8 cellular contexts compared by ENCODE assay signal in the genomic region with DNA sequence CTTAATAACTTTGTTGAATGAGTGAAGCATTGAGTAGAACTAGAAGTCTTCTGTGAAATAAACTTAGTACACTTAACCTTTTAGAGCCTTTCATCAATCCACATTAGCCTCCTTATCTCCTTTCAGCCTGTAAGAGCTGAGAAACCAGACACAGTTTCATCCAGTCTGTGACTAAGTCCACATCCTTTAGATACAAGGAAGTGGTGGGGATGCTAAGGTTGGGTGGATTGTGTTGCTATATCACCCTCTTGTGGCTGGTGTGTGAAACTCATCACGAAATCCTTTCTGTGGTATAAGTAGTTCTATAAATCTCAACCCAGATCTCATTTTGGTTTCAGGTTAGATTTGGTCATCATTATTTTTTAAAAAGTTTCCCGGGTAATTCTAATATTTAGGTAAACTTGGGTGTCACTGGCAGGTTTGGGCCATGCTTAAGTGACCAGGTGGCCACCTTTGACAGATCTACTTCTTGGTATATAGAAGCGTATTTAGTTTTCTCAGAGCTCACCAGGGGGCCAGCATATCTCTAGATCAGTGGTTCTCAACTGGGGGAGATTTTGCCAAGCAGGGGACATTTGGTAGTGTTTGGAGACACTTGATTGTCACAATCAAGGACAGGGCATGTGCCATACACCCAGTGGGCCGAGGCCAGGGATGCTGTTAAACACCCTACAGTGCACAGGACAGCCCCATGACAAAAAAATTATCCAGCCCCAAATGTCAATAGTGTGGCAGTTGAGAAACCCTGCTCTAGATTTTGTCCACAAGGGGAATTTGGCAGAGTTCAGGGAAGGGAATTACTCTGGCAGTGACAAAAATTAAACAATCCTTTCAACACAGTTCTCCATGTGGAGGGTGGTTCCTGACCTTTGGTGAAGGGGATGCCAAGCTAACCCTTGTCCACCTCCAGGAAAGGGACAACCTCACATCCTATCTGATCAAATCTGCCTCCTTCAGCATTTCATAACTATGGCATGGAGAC. TPM values are rescaled to one million over a fixed set of nuclear protein-coding genes. Genes with fewer than 3 reads are reported as not detected.
DNase-seq lines count a peak whose midpoint lies in the region; ATAC-seq and TF ChIP-seq lines count a peak whose summit lies in the region.

No MANE protein-coding gene starts in this region.

- ATAC-seq in GM18511 (IDR thresholded peaks at IDR 0.05; ENCODE audit: unreplicated experiment), result peak; percentile 70
- ATAC-seq in HG02981 (IDR thresholded peaks at IDR 0.05; ENCODE audit: unreplicated experiment), result peak; percentile 65
- ATAC-seq in central memory CD8-positive, alpha-beta T cell (replicated peaks; ENCODE audit: extremely low read depth, poor library complexity, severe bottlenecking), result peak; percentile 97
- ATAC-seq in stimulated activated naive CD8-positive, alpha-beta T cell treated with anti-CD3 and anti-CD28 coated beads, Interleukin-15, amount 100 ng/mL, for 72 hours, result peak; percentile 98

- DNase-seq in BE2C, result peak; percentile 41
- DNase-seq in NCI-H187 treated with DMSO at 0.1 percent for 48 hours (lab: John Stamatoyannopoulos, UW), result peak; percentile 66
- DNase-seq in T-helper 2 cell, result peak in 4 of 5 experiments; percentile 21 to 92 (median 56)
- DNase-seq in central memory CD8-positive, alpha-beta T cell (ENCODE audit: low spot score in 2 of 2), result peak; percentile 30 to 71
- DNase-seq in kidney glomerular epithelial cell (lab: John Stamatoyannopoulos, UW), result peak; percentile 67
- peak; percentile 68 to 75 for DNase-seq in stimulated activated naive CD8-positive, alpha-beta T cell treated with anti-CD3 and anti-CD28 coated beads, Interleukin-15, amount 100 ng/mL, for 72 hours

- no peaks in the 10 kb centered on the region for H3K9me3 ChIP-seq in BE2C

- TF ChIP-seq CTCF in BE2C (IDR thresholded peaks at IDR 0.05; ENCODE audit: low read depth, low read length), result peak; percentile 83

- no peaks in the 10 kb centered on the region for H3K27me3 Mint-ChIP-seq in central memory CD8-positive, alpha-beta T cell
- no peaks in the 10 kb centered on the region for H3K27me3 Mint-ChIP-seq in stimulated activated naive CD8-positive, alpha-beta T cell treated with anti-CD3 and anti-CD28 coated beads, Interleukin-15, amount 100 ng/mL, for 72 hours

- H3K4me1 ChIP-seq in BE2C, result no peaks in the 10 kb centered on the region

- H3K27ac Mint-ChIP-seq in central memory CD8-positive, alpha-beta T cell (ENCODE audit: low read depth), result peak overlapping the region; percentile 89
- peak overlapping the region; percentile 81 to 82 for H3K27ac Mint-ChIP-seq in stimulated activated naive CD8-positive, alpha-beta T cell treated with anti-CD3 and anti-CD28 coated beads, Interleukin-15, amount 100 ng/mL, for 72 hours

- H3K36me3 ChIP-seq in BE2C, result no peaks in the 10 kb centered on the region

- peaks cover 27% of the 10 kb centered on the region for H3K4me1 Mint-ChIP-seq in central memory CD8-positive, alpha-beta T cell
- peaks cover 53% of the 10 kb centered on the region for H3K4me1 Mint-ChIP-seq in stimulated activated naive CD8-positive, alpha-beta T cell treated with anti-CD3 and anti-CD28 coated beads, Interleukin-15, amount 100 ng/mL, for 72 hours

- peaks cover 28% of the 10 kb centered on the region for H3K36me3 Mint-ChIP-seq in central memory CD8-positive, alpha-beta T cell (ENCODE audit: insufficient read depth)

- no peak overlapping the region for H3K4me3 ChIP-seq in BE2C (ENCODE audit: low read depth, low read length)

- H3K9me3 Mint-ChIP-seq in central memory CD8-positive, alpha-beta T cell, result peaks cover 7% of the 10 kb centered on the region
- H3K9me3 Mint-ChIP-seq in stimulated activated naive CD8-positive, alpha-beta T cell treated with anti-CD3 and anti-CD28 coated beads, Interleukin-15, amount 100 ng/mL, for 72 hours, result peaks cover 16 to 29% of the 10 kb centered on the region in 2 donors

- H3K4me3 Mint-ChIP-seq in central memory CD8-positive, alpha-beta T cell, result peak overlapping the region; percentile 51
- peak overlapping the region; percentile 44 to 60 for H3K4me3 Mint-ChIP-seq in stimulated activated naive CD8-positive, alpha-beta T cell treated with anti-CD3 and anti-CD28 coated beads, Interleukin-15, amount 100 ng/mL, for 72 hours

- H3K27me3 ChIP-seq in BE2C, result no peaks in the 10 kb centered on the region

RNA-seq across cellular contexts. Expression of gene CD84, which starts 28.0 kb away (rescaled TPM):
- polyA plus RNA-seq in BE2C (2012; ENCODE audit: insufficient read depth, insufficient read length, low read depth), result not detected

RNA-seq across cellular contexts. Expression of gene SLAMF1, which starts 39.5 kb away (rescaled TPM):
- polyA plus RNA-seq in BE2C (2012; ENCODE audit: insufficient read depth, insufficient read length, low read depth), result not detected
